17 cellular contexts compared by ENCODE assay signal in genomic region chr11:86703992-86704391, GRCh38.
"Had no signal": no experiment of that assay in that cellular context is flagged by ENCODE, and none has a peak within 500 bp of the region (broad histone marks: within the 10 kb centered on the region; RNA-seq: fewer than 3 reads in every experiment).

No MANE protein-coding gene starts in this region.

- H3K27me3 ChIP-seq: breast epithelium, foreskin keratinocyte, tibial artery, uterus had no signal

- H3K4me1 Mint-ChIP-seq: activated naive CD8-positive, alpha-beta T cell treated with anti-CD3 and anti-CD28 coated beads, Interleukin-2, amount 50 U/mL, for 24 hours; activated T-helper 17 cell treated with anti-CD3 and anti-CD28 coated beads, Interleukin-2, amount 50 U/mL, for 72 hours; stimulated activated naive B cell treated with anti-CD40 and anti-IgM and Interleukin-4, amounts not matched to agents 10 μg/mL and 1 μg/mL and 100 μg/mL, for 72 hours had no signal

- H3K27ac ChIP-seq: breast epithelium, foreskin keratinocyte, tibial artery, uterus had no signal

- H3K27ac Mint-ChIP-seq: activated naive CD4-positive, alpha-beta T cell treated with anti-CD3 and anti-CD28 coated beads for 36 hours; activated naive CD8-positive, alpha-beta T cell treated with anti-CD3 and anti-CD28 coated beads, Interleukin-2, amount 50 U/mL, for 24 hours; activated T-helper 17 cell treated with anti-CD3 and anti-CD28 coated beads, Interleukin-2, amount 50 U/mL, for 72 hours; effector memory CD8-positive, alpha-beta T cell; natural killer cell treated with Interleukin-12 subunit alpha and Interleukin-12 subunit beta and Interleukin-15 and Interleukin-18, amount 100 ng/mL, for 72 hours; stimulated activated naive B cell treated with anti-CD40 and anti-IgM and Interleukin-4, amounts not matched to agents 10 μg/mL and 1 μg/mL and 100 μg/mL, for 72 hours had no signal

- H3K27me3 Mint-ChIP-seq: stimulated activated naive B cell treated with anti-CD40 and anti-IgM and Interleukin-4, amounts not matched to agents 10 μg/mL and 1 μg/mL and 100 μg/mL, for 72 hours had no signal

- H3K9me3 Mint-ChIP-seq: activated naive CD4-positive, alpha-beta T cell treated with anti-CD3 and anti-CD28 coated beads for 36 hours; activated naive CD8-positive, alpha-beta T cell treated with anti-CD3 and anti-CD28 coated beads, Interleukin-2, amount 50 U/mL, for 24 hours; activated T-helper 17 cell treated with anti-CD3 and anti-CD28 coated beads, Interleukin-2, amount 50 U/mL, for 72 hours; effector memory CD8-positive, alpha-beta T cell; natural killer cell treated with Interleukin-12 subunit alpha and Interleukin-12 subunit beta and Interleukin-15 and Interleukin-18, amount 100 ng/mL, for 72 hours; stimulated activated naive B cell treated with anti-CD40 and anti-IgM and Interleukin-4, amounts not matched to agents 10 μg/mL and 1 μg/mL and 100 μg/mL, for 72 hours had no signal

- H3K4me3 Mint-ChIP-seq: activated naive CD4-positive, alpha-beta T cell treated with anti-CD3 and anti-CD28 coated beads for 36 hours; activated naive CD8-positive, alpha-beta T cell treated with anti-CD3 and anti-CD28 coated beads, Interleukin-2, amount 50 U/mL, for 24 hours; activated T-helper 17 cell treated with anti-CD3 and anti-CD28 coated beads, Interleukin-2, amount 50 U/mL, for 72 hours; effector memory CD8-positive, alpha-beta T cell; natural killer cell treated with Interleukin-12 subunit alpha and Interleukin-12 subunit beta and Interleukin-15 and Interleukin-18, amount 100 ng/mL, for 72 hours; stimulated activated naive B cell treated with anti-CD40 and anti-IgM and Interleukin-4, amounts not matched to agents 10 μg/mL and 1 μg/mL and 100 μg/mL, for 72 hours had no signal

- ATAC-seq: activated CD4-positive, CD25-positive, alpha-beta regulatory T cell treated with anti-CD3 and anti-CD28 coated beads, Interleukin-2, amount 50 U/mL, for 24 hours; activated naive CD8-positive, alpha-beta T cell treated with anti-CD3 and anti-CD28 coated beads, Interleukin-2, amount 50 U/mL, for 24 hours; activated T-helper 17 cell treated with anti-CD3 and anti-CD28 coated beads, Interleukin-2, amount 50 U/mL, for 72 hours; effector memory CD8-positive, alpha-beta T cell; foreskin keratinocyte; left ventricle myocardium superior; natural killer cell treated with Interleukin-12 subunit alpha and Interleukin-12 subunit beta and Interleukin-15 and Interleukin-18, amount 100 ng/mL, for 72 hours; stimulated activated naive B cell treated with anti-CD40 and anti-IgM and Interleukin-4, amounts not matched to agents 10 μg/mL and 1 μg/mL and 100 μg/mL, for 72 hours had no signal

- H3K4me3 ChIP-seq: breast epithelium, tibial artery, uterus had no signal

- DNase-seq: activated naive CD4-positive, alpha-beta T cell treated with anti-CD3 and anti-CD28 coated beads for 36 hours; activated naive CD8-positive, alpha-beta T cell treated with anti-CD3 and anti-CD28 coated beads, Interleukin-2, amount 50 U/mL, for 24 hours; aorta; dermis blood vessel endothelial cell; effector memory CD8-positive, alpha-beta T cell; foreskin keratinocyte; left ventricle myocardium superior; mesenchymal stem cell; stimulated activated CD4-positive, alpha-beta T cell treated with anti-CD3 and anti-CD28 coated beads, Interleukin-15, amount 100 ng/mL, for 24 hours; stimulated activated CD4-positive, alpha-beta T cell treated with anti-CD3 and anti-CD28 coated beads, Interleukin-4, amount 100 ng/mL, for 1 hour; stimulated activated naive B cell treated with anti-CD40 and anti-IgM and Interleukin-4, amounts not matched to agents 10 μg/mL and 1 μg/mL and 100 μg/mL, for 72 hours; tibial artery; uterus had no signal

- H3K4me1 ChIP-seq: breast epithelium, foreskin keratinocyte, uterus had no signal

- H3K36me3 ChIP-seq: breast epithelium, tibial artery, uterus had no signal

- H3K36me3 Mint-ChIP-seq: stimulated activated naive B cell treated with anti-CD40 and anti-IgM and Interleukin-4, amounts not matched to agents 10 μg/mL and 1 μg/mL and 100 μg/mL, for 72 hours had no signal

- H3K9me3 ChIP-seq: breast epithelium, tibial artery, uterus had no signal
